In genomic region chr12:116217045-116217444, GRCh38 we compare ENCODE assay signal across 22 cellular contexts.
A peak's percentile ranks its signal among the peaks of the same experiment; 100 is the strongest.
DNase-seq lines count a peak whose midpoint lies in the region; ATAC-seq and TF ChIP-seq lines count a peak whose summit lies in the region.
"Had no signal": no experiment of that assay in that cellular context is flagged by ENCODE, and none has a peak within 500 bp of the region (broad histone marks: within the 10 kb centered on the region; RNA-seq: fewer than 3 reads in every experiment).

No MANE protein-coding gene starts in this region.

- H3K27me3 Mint-ChIP-seq in activated CD4-positive, alpha-beta T cell treated with anti-CD3 and anti-CD28 coated beads for 36 hours: no peaks in the 10 kb centered on the region
- H3K27me3 Mint-ChIP-seq in activated CD4-positive, alpha-beta T cell treated with anti-CD3 and anti-CD28 coated beads, Interleukin-2, amount 10 ng/mL, durations not matched to agents 7 days and 5 days: no peaks in the 10 kb centered on the region
- no peaks in the 10 kb centered on the region for H3K27me3 Mint-ChIP-seq in T-helper 2 cell treated with Interferon-gamma antibody and Interleukin-4, amounts not matched to agents 5 μg/mL and 100 μg/mL, for 36 hours (ENCODE audit: low read depth)

- intact Hi-C loops in activated CD4-positive, alpha-beta T cell treated with anti-CD3 and anti-CD28 coated beads for 36 hours (cut with DNase I, micrococcal nuclease): no loop called here
- intact Hi-C loops in tibial artery (cut with DNase I; ENCODE audit: low total_unique reads): no loop called here

- no peak overlapping the region for H3K4me3 ChIP-seq in neutrophil (ENCODE audit: low read depth in 1 of 2, low read length in 1 of 2)
- H3K4me3 ChIP-seq in tibial artery: no peak overlapping the region
- H3K4me3 ChIP-seq: GM23338 had no signal

- no peaks in the 10 kb centered on the region for H3K27me3 ChIP-seq in neutrophil
- no peaks in the 10 kb centered on the region for H3K27me3 ChIP-seq in tibial artery

- H3K36me3 Mint-ChIP-seq in activated CD4-positive, alpha-beta T cell treated with anti-CD3 and anti-CD28 coated beads for 36 hours (ENCODE audit: low read depth): peaks cover 2% of the 10 kb centered on the region
- H3K36me3 Mint-ChIP-seq in activated CD4-positive, alpha-beta T cell treated with anti-CD3 and anti-CD28 coated beads, Interleukin-2, amount 10 ng/mL, durations not matched to agents 7 days and 5 days (ENCODE audit: low read depth): peaks cover 7% of the 10 kb centered on the region
- no peaks in the 10 kb centered on the region for H3K36me3 Mint-ChIP-seq in T-helper 2 cell treated with Interferon-gamma antibody and Interleukin-4, amounts not matched to agents 5 μg/mL and 100 μg/mL, for 36 hours (ENCODE audit: low read depth)

- TF ChIP-seq CTCF in neutrophil (IDR thresholded peaks at IDR 0.05) (no peak), tibial artery (IDR thresholded peaks at IDR 0.05) (no peak)

- no peak overlapping the region for H3K4me3 Mint-ChIP-seq in activated CD4-positive, alpha-beta T cell treated with anti-CD3 and anti-CD28 coated beads for 36 hours
- no peak overlapping the region for H3K4me3 Mint-ChIP-seq in activated CD4-positive, alpha-beta T cell treated with anti-CD3 and anti-CD28 coated beads, Interleukin-2, amount 10 ng/mL, durations not matched to agents 7 days and 5 days
- H3K4me3 Mint-ChIP-seq in T-helper 2 cell treated with Interferon-gamma antibody and Interleukin-4, amounts not matched to agents 5 μg/mL and 100 μg/mL, for 36 hours: no peak overlapping the region
- H3K4me3 Mint-ChIP-seq: GM23338 had no signal

- H3K4me1 ChIP-seq in neutrophil (ENCODE audit: control insufficient read depth in 1 of 2, insufficient read depth in 1 of 2, low read depth in 1 of 2, low read length in 1 of 2) (peaks cover 17 to 32% of the 10 kb centered on the region in 2 experiments), tibial artery (peaks cover 0 to 99% (median 63%) of the 10 kb centered on the region in 4 donors)

- no peak for DNase-seq in activated CD4-positive, alpha-beta T cell treated with anti-CD3 and anti-CD28 coated beads for 36 hours
- DNase-seq in activated CD4-positive, alpha-beta T cell treated with anti-CD3 and anti-CD28 coated beads, Interleukin-2, amount 10 ng/mL, durations not matched to agents 7 days and 5 days: no peak
- peak; percentile 26 for DNase-seq in amniotic epithelial cell (ENCODE audit: low read depth)
- no peak for DNase-seq in tibial artery
- DNase-seq in T-helper 2 cell treated with Interferon-gamma antibody and Interleukin-4, amounts not matched to agents 5 μg/mL and 100 μg/mL, for 36 hours (ENCODE audit: low spot score): no peak
- DNase-seq in Kasumi-1 (lab: John Stamatoyannopoulos, UW): no peak
- DNase-seq: AML-193, DMS79 treated with DMSO at 0.1 percent for 48 hours, KBM-7, NCI-H1105 treated with DMSO at 0.1 percent for 48 hours, NCI-H1694 treated with DMSO at 0.1 percent for 48 hours, NCI-H2107, NCI-H510A treated with DMSO at 0.1 percent for 48 hours, NCI-H774, SHP77, SK-N-SH had no signal

- H3K27ac Mint-ChIP-seq in activated CD4-positive, alpha-beta T cell treated with anti-CD3 and anti-CD28 coated beads for 36 hours: no peak overlapping the region
- H3K27ac Mint-ChIP-seq in activated CD4-positive, alpha-beta T cell treated with anti-CD3 and anti-CD28 coated beads, Interleukin-2, amount 10 ng/mL, durations not matched to agents 7 days and 5 days: no peak overlapping the region
- H3K27ac Mint-ChIP-seq in T-helper 2 cell treated with Interferon-gamma antibody and Interleukin-4, amounts not matched to agents 5 μg/mL and 100 μg/mL, for 36 hours: no peak overlapping the region
- H3K27ac Mint-ChIP-seq: GM23338 had no signal

- no peaks in the 10 kb centered on the region for H3K9me3 Mint-ChIP-seq in activated CD4-positive, alpha-beta T cell treated with anti-CD3 and anti-CD28 coated beads for 36 hours (ENCODE audit: low read depth)
- no peaks in the 10 kb centered on the region for H3K9me3 Mint-ChIP-seq in activated CD4-positive, alpha-beta T cell treated with anti-CD3 and anti-CD28 coated beads, Interleukin-2, amount 10 ng/mL, durations not matched to agents 7 days and 5 days
- no peaks in the 10 kb centered on the region for H3K9me3 Mint-ChIP-seq in T-helper 2 cell treated with Interferon-gamma antibody and Interleukin-4, amounts not matched to agents 5 μg/mL and 100 μg/mL, for 36 hours
- H3K9me3 Mint-ChIP-seq: GM23338 had no signal

- H3K36me3 ChIP-seq in neutrophil: peaks cover 1% of the 10 kb centered on the region
- H3K36me3 ChIP-seq in tibial artery: no peaks in the 10 kb centered on the region

- CTCF ChIA-PET in activated CD4-positive, alpha-beta T cell treated with anti-CD3 and anti-CD28 coated beads for 36 hours (lab: Charles Lee): no interaction called here
- CTCF ChIA-PET in activated CD4-positive, alpha-beta T cell treated with anti-CD3 and anti-CD28 coated beads, Interleukin-2, amount 10 ng/mL, durations not matched to agents 7 days and 5 days (lab: Charles Lee): interaction anchor here (0.9 to 1.4 kb wide), 2 partner anchors 12 to 42 kb away, joined by 3 read pairs; no protein-coding TSS in a partner anchor

- H3K4me1 Mint-ChIP-seq in activated CD4-positive, alpha-beta T cell treated with anti-CD3 and anti-CD28 coated beads for 36 hours: peaks cover 58% of the 10 kb centered on the region
- peaks cover 29% of the 10 kb centered on the region for H3K4me1 Mint-ChIP-seq in activated CD4-positive, alpha-beta T cell treated with anti-CD3 and anti-CD28 coated beads, Interleukin-2, amount 10 ng/mL, durations not matched to agents 7 days and 5 days
- peaks cover 21% of the 10 kb centered on the region for H3K4me1 Mint-ChIP-seq in T-helper 2 cell treated with Interferon-gamma antibody and Interleukin-4, amounts not matched to agents 5 μg/mL and 100 μg/mL, for 36 hours (ENCODE audit: low read depth)

- POLR2A ChIA-PET in activated CD4-positive, alpha-beta T cell treated with anti-CD3 and anti-CD28 coated beads for 36 hours (lab: Charles Lee): no interaction called here
- POLR2A ChIA-PET in activated CD4-positive, alpha-beta T cell treated with anti-CD3 and anti-CD28 coated beads, Interleukin-2, amount 10 ng/mL, durations not matched to agents 7 days and 5 days (lab: Charles Lee): no interaction called here

- H3K27ac ChIP-seq in neutrophil (peak overlapping the region; percentile 55), tibial artery (peak overlapping the region; percentile 48 to 59)
- H3K27ac ChIP-seq: 22Rv1, C4-2B had no signal

- no peaks in the 10 kb centered on the region for H3K9me3 ChIP-seq in neutrophil
- no peaks in the 10 kb centered on the region for H3K9me3 ChIP-seq in tibial artery
- H3K9me3 ChIP-seq: SK-N-SH had no signal

- ATAC-seq in activated CD4-positive, alpha-beta T cell treated with anti-CD3 and anti-CD28 coated beads for 36 hours: peak; percentile 26
- no peak for ATAC-seq in GM18868 (IDR thresholded peaks at IDR 0.05; ENCODE audit: unreplicated experiment)
- ATAC-seq: GM23338, HCT116 had no signal
